Comparison of ENCODE assay signal across 8 cellular contexts in genomic region chr19:55384576-55385235, GRCh38. TPM values are rescaled to one million over a fixed set of nuclear protein-coding genes. Genes with fewer than 3 reads are reported as not detected.
DNase-seq lines count a peak whose midpoint lies in the region; ATAC-seq and TF ChIP-seq lines count a peak whose summit lies in the region.

No MANE protein-coding gene starts in this region.

- ATAC-seq in activated CD8-positive, alpha-beta T cell treated with anti-CD3 and anti-CD28 coated beads, Interleukin-2, amount 10 ng/mL, durations not matched to agents 7 days and 5 days, result peak; percentile 2
- ATAC-seq in gastroesophageal sphincter (no peak), HG03457 (IDR thresholded peaks at IDR 0.05; ENCODE audit: unreplicated experiment) (no peak)

- 58% methylated on average over 9 of the region's 27 CpGs; no CpG with 5 or more reads in 1 of the 2 donors for WGBS in gastroesophageal sphincter (ENCODE audit: low coverage in 1 of 2), 2 donors
- 51% methylated on average over 27 of the region's 27 CpGs for WGBS in prostate gland

- no peak for TF ChIP-seq EP300 in gastroesophageal sphincter (IDR thresholded peaks at IDR 0.05)

- H3K27me3 ChIP-seq in gastroesophageal sphincter (no peaks in the 10 kb centered on the region), prostate gland (replicated peaks; ENCODE audit: insufficient read depth) (no peaks in the 10 kb centered on the region)

- H3K27me3 Mint-ChIP-seq in activated CD8-positive, alpha-beta T cell treated with anti-CD3 and anti-CD28 coated beads, Interleukin-2, amount 10 ng/mL, durations not matched to agents 7 days and 5 days (ENCODE audit: low read depth), result no peaks in the 10 kb centered on the region

- intact Hi-C loops in prostate gland (cut with DNase I), result loop anchor here (5.0 kb wide), 2 partner anchors 42 to 82 kb away; no protein-coding TSS in a partner anchor

- H3K4me3 Mint-ChIP-seq in activated CD8-positive, alpha-beta T cell treated with anti-CD3 and anti-CD28 coated beads, Interleukin-2, amount 10 ng/mL, durations not matched to agents 7 days and 5 days, result peak overlapping the region; percentile 100

- TF ChIP-seq CTCF in gastroesophageal sphincter (IDR thresholded peaks at IDR 0.05), result no peak
- no peak for TF ChIP-seq CTCF in prostate gland (IDR thresholded peaks at IDR 0.05)

- POLR2A ChIA-PET in activated CD8-positive, alpha-beta T cell treated with anti-CD3 and anti-CD28 coated beads, Interleukin-2, amount 10 ng/mL, durations not matched to agents 7 days and 5 days (lab: Charles Lee), result interaction anchor here (0.6 to 14.2 kb wide), 14 partner anchors 9 to 131 kb away, joined by 3 to 213 read pairs (median 6); partner anchors contain the start of genes IL11, PPP6R1, TMEM190 and UBE2S

- DNase-seq in stimulated activated CD4-positive, alpha-beta T cell treated with anti-CD3 and anti-CD28 coated beads, Interleukin-15, amount 100 ng/mL, for 24 hours, result peak; percentile 56
- no peak for DNase-seq in stimulated activated CD4-positive, alpha-beta T cell treated with anti-CD3 and anti-CD28 coated beads, Interleukin-4, amount 100 ng/mL, for 4 hours
- DNase-seq in NCI-H1105 treated with DMSO at 0.1 percent for 48 hours (lab: John Stamatoyannopoulos, UW) (peak; percentile 85), prostate gland (ENCODE audit: low spot score) (no peak), activated gamma-delta T cell treated with Interleukin-2 at 50 U/mL for 16 hours (no peak)
- DNase-seq in activated CD8-positive, alpha-beta T cell treated with anti-CD3 and anti-CD28 coated beads, Interleukin-2, amount 10 ng/mL, durations not matched to agents 7 days and 5 days, result peak; percentile 50

- peak overlapping the region; percentile 99 for H3K27ac Mint-ChIP-seq in activated CD8-positive, alpha-beta T cell treated with anti-CD3 and anti-CD28 coated beads, Interleukin-2, amount 10 ng/mL, durations not matched to agents 7 days and 5 days

- CTCF ChIA-PET in activated CD8-positive, alpha-beta T cell treated with anti-CD3 and anti-CD28 coated beads, Interleukin-2, amount 10 ng/mL, durations not matched to agents 7 days and 5 days (lab: Charles Lee), result interaction anchor here (0.9 to 3.1 kb wide), 13 partner anchors 33 to 296 kb away, joined by 3 to 30 read pairs (median 5); partner anchors contain the start of genes ISOC2 and KMT5C

- H3K4me1 Mint-ChIP-seq in activated CD8-positive, alpha-beta T cell treated with anti-CD3 and anti-CD28 coated beads, Interleukin-2, amount 10 ng/mL, durations not matched to agents 7 days and 5 days (ENCODE audit: low read depth), result peaks cover 58% of the 10 kb centered on the region

- H3K9me3 ChIP-seq in gastroesophageal sphincter (no peaks in the 10 kb centered on the region), prostate gland (no peaks in the 10 kb centered on the region)

- peaks cover 56% of the 10 kb centered on the region for H3K36me3 Mint-ChIP-seq in activated CD8-positive, alpha-beta T cell treated with anti-CD3 and anti-CD28 coated beads, Interleukin-2, amount 10 ng/mL, durations not matched to agents 7 days and 5 days (ENCODE audit: low read depth)

- peaks cover 0 to 26% of the 10 kb centered on the region in 2 donors for H3K36me3 ChIP-seq in gastroesophageal sphincter
- peaks cover 0 to 5% of the 10 kb centered on the region in 2 donors for H3K36me3 ChIP-seq in prostate gland

- H3K9me3 Mint-ChIP-seq in activated CD8-positive, alpha-beta T cell treated with anti-CD3 and anti-CD28 coated beads, Interleukin-2, amount 10 ng/mL, durations not matched to agents 7 days and 5 days (ENCODE audit: insufficient read depth), result no peaks in the 10 kb centered on the region

- H3K4me1 ChIP-seq in gastroesophageal sphincter, result peaks cover 0 to 56% (median 44%) of the 10 kb centered on the region in 3 donors
- H3K4me1 ChIP-seq in prostate gland (replicated peaks), result peaks cover 30% of the 10 kb centered on the region

- H3K27ac ChIP-seq in gastroesophageal sphincter, result peak overlapping the region; percentile 74 to 98 (median 92)
- peak overlapping the region; percentile 93 to 96 for H3K27ac ChIP-seq in prostate gland

- TF ChIP-seq POLR2A in gastroesophageal sphincter (IDR thresholded peaks at IDR 0.05), result no peak
- no peak for TF ChIP-seq POLR2A in prostate gland (IDR thresholded peaks at IDR 0.05)

- H3K4me3 ChIP-seq in gastroesophageal sphincter (peak overlapping the region; percentile 27 to 79), prostate gland (peak overlapping the region; percentile 74 to 78)

RNA-seq across cellular contexts. Expression of gene TMEM238, which starts 0.6 kb away (rescaled TPM):
- total RNA-seq in activated CD8-positive, alpha-beta T cell treated with anti-CD3 and anti-CD28 coated beads, Interleukin-2, amount 10 ng/mL, durations not matched to agents 7 days and 5 days, result 10 to 100 TPM; 23.6 to 26.7 TPM
- total RNA-seq in gastroesophageal sphincter (1 to 10 TPM in 2 of 4 donors, not detected in 2; 1.6 to 6.0 TPM), prostate gland (100 to 1,000 TPM in 1 of 2 donors, 10 to 100 TPM in 1; 19.6 to 116 TPM)

RNA-seq across cellular contexts. Expression of gene RPL28, which starts 1.0 kb away (rescaled TPM):
- 1,000 to 10,000 TPM; 2,948 to 3,082 TPM for total RNA-seq in activated CD8-positive, alpha-beta T cell treated with anti-CD3 and anti-CD28 coated beads, Interleukin-2, amount 10 ng/mL, durations not matched to agents 7 days and 5 days
- total RNA-seq in gastroesophageal sphincter, result 100 to 1,000 TPM; 174 to 282 (median 271) TPM
- 100 to 1,000 TPM; 439 to 554 TPM for total RNA-seq in prostate gland

RNA-seq across cellular contexts. Expression of gene TMEM190, which starts 8.1 kb away (rescaled TPM):
- not detected for total RNA-seq in activated CD8-positive, alpha-beta T cell treated with anti-CD3 and anti-CD28 coated beads, Interleukin-2, amount 10 ng/mL, durations not matched to agents 7 days and 5 days
- total RNA-seq in gastroesophageal sphincter (not detected), prostate gland (not detected)

RNA-seq across cellular contexts. Expression of gene IL11, which starts 14.4 kb away (rescaled TPM):
- total RNA-seq in activated CD8-positive, alpha-beta T cell treated with anti-CD3 and anti-CD28 coated beads, Interleukin-2, amount 10 ng/mL, durations not matched to agents 7 days and 5 days, result under 1 TPM; 0.26 to 0.34 TPM
- total RNA-seq in gastroesophageal sphincter (under 1 TPM in 1 of 4 donors, not detected in 3; 0.67 TPM), prostate gland (1 to 10 TPM in 1 of 2 donors, not detected in 1; 2.0 TPM)

RNA-seq across cellular contexts. Expression of gene GARIN5B, which starts 21.6 kb away (rescaled TPM):
- total RNA-seq in activated CD8-positive, alpha-beta T cell treated with anti-CD3 and anti-CD28 coated beads, Interleukin-2, amount 10 ng/mL, durations not matched to agents 7 days and 5 days, result not detected
- total RNA-seq in gastroesophageal sphincter (not detected), prostate gland (1 to 10 TPM in 1 of 2 donors, not detected in 1; 1.5 TPM)

Comparison
In these comparisons a context has a peak if more than half of its experiments do, and no peak if none do; other contexts are left out.
1. DNase-seq: peak in stimulated activated CD4-positive, alpha-beta T cell treated with anti-CD3 and anti-CD28 coated beads, Interleukin-15, amount 100 ng/mL, for 24 hours (single experiment), NCI-H1105 treated with DMSO at 0.1 percent for 48 hours (single experiment) and activated CD8-positive, alpha-beta T cell treated with anti-CD3 and anti-CD28 coated beads, Interleukin-2, amount 10 ng/mL, durations not matched to agents 7 days and 5 days (single experiment); none in stimulated activated CD4-positive, alpha-beta T cell treated with anti-CD3 and anti-CD28 coated beads, Interleukin-4, amount 100 ng/mL, for 4 hours (0 of 2), prostate gland (single experiment) and activated gamma-delta T cell treated with Interleukin-2 at 50 U/mL for 16 hours (single experiment).
2. RNA of gene RPL28, which starts 1.0 kb away (total RNA-seq): 2,948 to 3,082 TPM in activated CD8-positive, alpha-beta T cell treated with anti-CD3 and anti-CD28 coated beads, Interleukin-2, amount 10 ng/mL, durations not matched to agents 7 days and 5 days; 439 to 554 TPM in prostate gland and 174 to 282 TPM in gastroesophageal sphincter; every median in the first group is over 4 times any median in the second.